Comparison of ENCODE assay signal across 1 cellular context in genomic region chr18:6478111-6478510, GRCh38.
TF ChIP-seq lines count a peak whose summit lies in the region.

No MANE protein-coding gene starts in this region.

TF ChIP-seq in H1, 55 proteins besides CTCF, POLR2A, EP300 and RAD21 (continued from another document):
- TF ChIP-seq SIN3A (conservative IDR thresholded peaks at IDR 0.05 in 1 of 2, IDR thresholded peaks at IDR 0.05 in 1 of 2; ENCODE audit: low read depth in 1 of 2, low read length in 2 of 2) = no peak
- TF ChIP-seq HDAC2 (IDR thresholded peaks at IDR 0.05; ENCODE audit: borderline replicate concordance in 1 of 2, low read depth in 2 of 2, low read length in 2 of 2) = no peak
- no peak for TF ChIP-seq ATF2 (IDR thresholded peaks at IDR 0.05; ENCODE audit: low read length)
- no peak for TF ChIP-seq BRCA1 (IDR thresholded peaks at IDR 0.05; ENCODE audit: low read depth, low read length)
- no peak for TF ChIP-seq CBX5 (IDR thresholded peaks at IDR 0.05; ENCODE audit: low read depth, low read length)
- no peak for TF ChIP-seq TCF12 (IDR thresholded peaks at IDR 0.05; ENCODE audit: low read depth, low read length)
- TF ChIP-seq RFX5 (IDR thresholded peaks at IDR 0.05; ENCODE audit: borderline replicate concordance, low read depth, low read length) = no peak
- TF ChIP-seq BCL11A (IDR thresholded peaks at IDR 0.05; ENCODE audit: low read depth in 2 of 2, low read length in 2 of 2) = no peak
- TF ChIP-seq EZH2 (IDR thresholded peaks at IDR 0.05; ENCODE audit: low read depth, low read length, severe bottlenecking) = no peak
- TF ChIP-seq ATF3 (IDR thresholded peaks at IDR 0.05; ENCODE audit: insufficient read depth, low read depth, low read length) = no peak
- TF ChIP-seq E2F6 (IDR thresholded peaks at IDR 0.05) = no peak
- no peak for TF ChIP-seq NANOG (IDR thresholded peaks at IDR 0.05; ENCODE audit: insufficient read depth, low read depth, low read length, poor library complexity, severe bottlenecking)
- TF ChIP-seq GABPA (IDR thresholded peaks at IDR 0.05; ENCODE audit: borderline replicate concordance, insufficient read depth, low read length) = no peak
- no peak for TF ChIP-seq SAP30 (IDR thresholded peaks at IDR 0.05; ENCODE audit: insufficient read depth, insufficient replicate concordance, low read length)
